1 cellular context compared by ENCODE assay signal in the genomic region with DNA sequence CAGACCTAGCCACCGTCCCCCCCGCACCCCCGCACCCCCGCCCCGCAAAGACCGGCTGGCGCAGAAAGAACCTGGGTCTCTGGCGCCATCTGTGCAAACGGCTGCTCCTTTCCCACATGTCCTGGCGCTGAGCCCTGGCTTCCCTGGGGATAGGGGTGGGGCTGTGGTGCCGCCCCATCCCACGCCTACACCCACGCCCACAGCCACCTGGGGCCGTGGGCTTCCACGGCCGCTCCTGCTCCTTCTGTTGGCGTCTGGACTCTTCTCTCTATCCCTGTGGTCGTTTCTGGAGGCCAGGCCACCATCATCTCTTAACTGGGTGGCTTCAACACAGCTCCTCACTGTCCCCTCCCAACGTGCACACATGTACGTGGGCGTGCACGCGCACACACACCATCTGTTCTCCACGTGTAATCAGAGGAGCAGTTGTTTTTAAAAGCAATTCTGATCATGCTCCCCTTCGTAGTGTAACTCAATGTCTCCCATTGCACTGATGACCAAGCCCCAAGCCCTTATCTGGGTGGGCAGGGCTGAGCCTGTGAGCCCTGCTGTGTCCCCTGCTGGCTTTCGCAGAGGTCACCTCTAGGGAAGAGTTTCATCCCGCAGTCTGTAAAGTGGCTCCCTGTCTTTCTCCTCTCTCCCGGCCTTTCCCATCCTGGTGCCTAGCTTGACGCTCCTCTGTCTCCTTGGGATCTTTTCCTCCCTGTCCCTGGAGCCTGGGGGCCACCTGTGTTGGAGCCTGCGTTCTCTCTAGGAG.
TF ChIP-seq lines count a peak whose summit lies in the region.

No MANE protein-coding gene starts in this region.

TF ChIP-seq in H1, 55 proteins besides CTCF, POLR2A, EP300 and RAD21 (continued from another document):
- TF ChIP-seq, protein P1, sequence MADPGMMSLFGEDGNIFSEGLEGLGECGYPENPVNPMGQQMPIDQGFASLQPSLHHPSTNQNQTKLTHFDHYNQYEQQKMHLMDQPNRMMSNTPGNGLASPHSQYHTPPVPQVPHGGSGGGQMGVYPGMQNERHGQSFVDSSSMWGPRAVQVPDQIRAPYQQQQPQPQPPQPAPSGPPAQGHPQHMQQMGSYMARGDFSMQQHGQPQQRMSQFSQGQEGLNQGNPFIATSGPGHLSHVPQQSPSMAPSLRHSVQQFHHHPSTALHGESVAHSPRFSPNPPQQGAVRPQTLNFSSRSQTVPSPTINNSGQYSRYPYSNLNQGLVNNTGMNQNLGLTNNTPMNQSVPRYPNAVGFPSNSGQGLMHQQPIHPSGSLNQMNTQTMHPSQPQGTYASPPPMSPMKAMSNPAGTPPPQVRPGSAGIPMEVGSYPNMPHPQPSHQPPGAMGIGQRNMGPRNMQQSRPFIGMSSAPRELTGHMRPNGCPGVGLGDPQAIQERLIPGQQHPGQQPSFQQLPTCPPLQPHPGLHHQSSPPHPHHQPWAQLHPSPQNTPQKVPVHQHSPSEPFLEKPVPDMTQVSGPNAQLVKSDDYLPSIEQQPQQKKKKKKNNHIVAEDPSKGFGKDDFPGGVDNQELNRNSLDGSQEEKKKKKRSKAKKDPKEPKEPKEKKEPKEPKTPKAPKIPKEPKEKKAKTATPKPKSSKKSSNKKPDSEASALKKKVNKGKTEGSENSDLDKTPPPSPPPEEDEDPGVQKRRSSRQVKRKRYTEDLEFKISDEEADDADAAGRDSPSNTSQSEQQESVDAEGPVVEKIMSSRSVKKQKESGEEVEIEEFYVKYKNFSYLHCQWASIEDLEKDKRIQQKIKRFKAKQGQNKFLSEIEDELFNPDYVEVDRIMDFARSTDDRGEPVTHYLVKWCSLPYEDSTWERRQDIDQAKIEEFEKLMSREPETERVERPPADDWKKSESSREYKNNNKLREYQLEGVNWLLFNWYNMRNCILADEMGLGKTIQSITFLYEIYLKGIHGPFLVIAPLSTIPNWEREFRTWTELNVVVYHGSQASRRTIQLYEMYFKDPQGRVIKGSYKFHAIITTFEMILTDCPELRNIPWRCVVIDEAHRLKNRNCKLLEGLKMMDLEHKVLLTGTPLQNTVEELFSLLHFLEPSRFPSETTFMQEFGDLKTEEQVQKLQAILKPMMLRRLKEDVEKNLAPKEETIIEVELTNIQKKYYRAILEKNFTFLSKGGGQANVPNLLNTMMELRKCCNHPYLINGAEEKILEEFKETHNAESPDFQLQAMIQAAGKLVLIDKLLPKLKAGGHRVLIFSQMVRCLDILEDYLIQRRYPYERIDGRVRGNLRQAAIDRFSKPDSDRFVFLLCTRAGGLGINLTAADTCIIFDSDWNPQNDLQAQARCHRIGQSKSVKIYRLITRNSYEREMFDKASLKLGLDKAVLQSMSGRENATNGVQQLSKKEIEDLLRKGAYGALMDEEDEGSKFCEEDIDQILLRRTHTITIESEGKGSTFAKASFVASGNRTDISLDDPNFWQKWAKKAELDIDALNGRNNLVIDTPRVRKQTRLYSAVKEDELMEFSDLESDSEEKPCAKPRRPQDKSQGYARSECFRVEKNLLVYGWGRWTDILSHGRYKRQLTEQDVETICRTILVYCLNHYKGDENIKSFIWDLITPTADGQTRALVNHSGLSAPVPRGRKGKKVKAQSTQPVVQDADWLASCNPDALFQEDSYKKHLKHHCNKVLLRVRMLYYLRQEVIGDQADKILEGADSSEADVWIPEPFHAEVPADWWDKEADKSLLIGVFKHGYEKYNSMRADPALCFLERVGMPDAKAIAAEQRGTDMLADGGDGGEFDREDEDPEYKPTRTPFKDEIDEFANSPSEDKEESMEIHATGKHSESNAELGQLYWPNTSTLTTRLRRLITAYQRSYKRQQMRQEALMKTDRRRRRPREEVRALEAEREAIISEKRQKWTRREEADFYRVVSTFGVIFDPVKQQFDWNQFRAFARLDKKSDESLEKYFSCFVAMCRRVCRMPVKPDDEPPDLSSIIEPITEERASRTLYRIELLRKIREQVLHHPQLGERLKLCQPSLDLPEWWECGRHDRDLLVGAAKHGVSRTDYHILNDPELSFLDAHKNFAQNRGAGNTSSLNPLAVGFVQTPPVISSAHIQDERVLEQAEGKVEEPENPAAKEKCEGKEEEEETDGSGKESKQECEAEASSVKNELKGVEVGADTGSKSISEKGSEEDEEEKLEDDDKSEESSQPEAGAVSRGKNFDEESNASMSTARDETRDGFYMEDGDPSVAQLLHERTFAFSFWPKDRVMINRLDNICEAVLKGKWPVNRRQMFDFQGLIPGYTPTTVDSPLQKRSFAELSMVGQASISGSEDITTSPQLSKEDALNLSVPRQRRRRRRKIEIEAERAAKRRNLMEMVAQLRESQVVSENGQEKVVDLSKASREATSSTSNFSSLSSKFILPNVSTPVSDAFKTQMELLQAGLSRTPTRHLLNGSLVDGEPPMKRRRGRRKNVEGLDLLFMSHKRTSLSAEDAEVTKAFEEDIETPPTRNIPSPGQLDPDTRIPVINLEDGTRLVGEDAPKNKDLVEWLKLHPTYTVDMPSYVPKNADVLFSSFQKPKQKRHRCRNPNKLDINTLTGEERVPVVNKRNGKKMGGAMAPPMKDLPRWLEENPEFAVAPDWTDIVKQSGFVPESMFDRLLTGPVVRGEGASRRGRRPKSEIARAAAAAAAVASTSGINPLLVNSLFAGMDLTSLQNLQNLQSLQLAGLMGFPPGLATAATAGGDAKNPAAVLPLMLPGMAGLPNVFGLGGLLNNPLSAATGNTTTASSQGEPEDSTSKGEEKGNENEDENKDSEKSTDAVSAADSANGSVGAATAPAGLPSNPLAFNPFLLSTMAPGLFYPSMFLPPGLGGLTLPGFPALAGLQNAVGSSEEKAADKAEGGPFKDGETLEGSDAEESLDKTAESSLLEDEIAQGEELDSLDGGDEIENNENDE (IDR thresholded peaks at IDR 0.05; ENCODE audit: insufficient replicate concordance, low read length) = no peak
- TF ChIP-seq JUN (IDR thresholded peaks at IDR 0.05; ENCODE audit: low read depth, low read length) (no peak), SP1 (IDR thresholded peaks at IDR 0.05; ENCODE audit: low read depth, low read length) (no peak), FOSL1 (IDR thresholded peaks at IDR 0.05; ENCODE audit: insufficient read depth, low read depth, low read length) (no peak), HDAC6 (IDR thresholded peaks at IDR 0.05; ENCODE audit: low read depth, low read length) (no peak), SP2 (IDR thresholded peaks at IDR 0.05; ENCODE audit: low read length) (no peak), YY1 (IDR thresholded peaks at IDR 0.05; ENCODE audit: low read depth, low read length) (no peak), TAF7 (optimal IDR thresholded peaks at IDR 0.05; ENCODE audit: borderline replicate concordance, low read depth, low read length) (no peak), GTF2F1 (IDR thresholded peaks at IDR 0.05; ENCODE audit: borderline replicate concordance, low read depth, low read length) (no peak)
